Comparison of ENCODE assay signal across 16 cellular contexts in the genomic region with DNA sequence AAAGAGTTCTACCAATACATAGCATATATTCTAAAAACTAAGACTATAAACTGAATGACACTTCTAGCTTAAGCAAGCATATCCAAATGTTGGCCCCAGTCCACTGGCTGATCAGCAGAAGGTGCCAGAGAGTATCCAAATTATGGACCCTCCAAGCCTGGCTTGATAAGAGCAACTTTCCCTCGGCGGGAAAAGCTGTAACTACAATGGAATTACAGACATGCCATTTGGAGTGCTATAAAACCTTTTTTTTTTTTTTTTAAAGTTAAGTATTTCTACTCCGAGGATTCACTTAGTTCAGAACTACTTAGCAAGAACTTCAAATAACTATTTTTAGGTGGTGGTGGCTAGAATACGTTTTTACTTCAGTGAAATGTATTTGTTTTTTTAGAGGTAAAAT.
DNase-seq lines count a peak whose midpoint lies in the region; ATAC-seq and TF ChIP-seq lines count a peak whose summit lies in the region.
"Had no signal": no experiment of that assay in that cellular context is flagged by ENCODE, and none has a peak within 500 bp of the region (broad histone marks: within the 10 kb centered on the region; RNA-seq: fewer than 3 reads in every experiment).

No MANE protein-coding gene starts in this region.

- no peak overlapping the region for H3K27ac ChIP-seq in HEK293 (ENCODE audit: extremely low read depth, low read depth, low read length)
- H3K27ac ChIP-seq in coronary artery = peak overlapping the region; percentile 22 to 49
- peak overlapping the region; percentile 53 for H3K27ac ChIP-seq in muscle layer of duodenum (ENCODE audit: low read length)
- H3K27ac ChIP-seq in tibial artery = peak overlapping the region; percentile 64 to 65
- H3K27ac ChIP-seq: KMS-11, SK-N-MC had no signal

- H3K36me3 ChIP-seq in HEK293 (ENCODE audit: control insufficient read depth in 2 of 2, insufficient read depth in 1 of 2, low read length in 2 of 2) (no peaks in the 10 kb centered on the region), muscle layer of duodenum (ENCODE audit: control insufficient read depth in 1 of 2, insufficient read depth in 2 of 2, low read length in 2 of 2) (no peaks in the 10 kb centered on the region), tibial artery (no peaks in the 10 kb centered on the region)

- no peak for ATAC-seq in GM18511 (IDR thresholded peaks at IDR 0.05; ENCODE audit: unreplicated experiment)
- no peak for ATAC-seq in HG02588 (IDR thresholded peaks at IDR 0.05; ENCODE audit: unreplicated experiment)
- ATAC-seq: left lobe of liver had no signal

- CTCF ChIA-PET in HEK293 (lab: Yijun Ruan, JAX) = interaction anchor here (0.6 kb wide), 1 partner anchor 1038 kb away, joined by 4 read pairs; no protein-coding TSS in a partner anchor

- intact Hi-C loops in tibial artery (cut with DNase I; ENCODE audit: low total_unique reads) = loop anchor here (2.0 kb wide), 1 partner anchor 96 kb away; no protein-coding TSS in a partner anchor

- DNase-seq in coronary artery (ENCODE audit: low spot score) (no peak), tibial artery (peak in 1 of 2 donors; percentile 25), GM10266 (ENCODE audit: extremely low spot score) (no peak)
- DNase-seq in stimulated activated naive CD4-positive, alpha-beta T cell (lab: John Stamatoyannopoulos, UW) = no peak
- DNase-seq: activated CD4-positive, alpha-beta memory T cell treated with anti-CD3 and anti-CD28 coated beads for 36 hours; activated T-cell treated with anti-CD3 and anti-CD28 coated beads, Interleukin-2, amount 50 U/mL, for 48 hours; CD4-positive, alpha-beta T cell; NCI-H1417 treated with DMSO at 0.1 percent for 48 hours; small intestine had no signal

- H3K27me3 ChIP-seq in muscle layer of duodenum (ENCODE audit: low read depth, low read length) = no peaks in the 10 kb centered on the region
- no peaks in the 10 kb centered on the region for H3K27me3 ChIP-seq in tibial artery

- H3K4me1 ChIP-seq in HEK293 (ENCODE audit: control insufficient read depth, insufficient read depth, low read length) (peaks cover 27% of the 10 kb centered on the region), muscle layer of duodenum (ENCODE audit: control insufficient read depth in 1 of 2, insufficient read depth in 2 of 2, low read length in 2 of 2) (peaks cover 0 to 7% of the 10 kb centered on the region in 2 donors), tibial artery (peaks cover 0 to 54% (median 26%) of the 10 kb centered on the region in 4 donors)

- POLR2A ChIA-PET in HEK293 (lab: Yijun Ruan, JAX) = interaction anchor here (0.6 kb wide), 1 partner anchor 18 kb away, joined by 8 read pairs; no protein-coding TSS in a partner anchor

- no peak for TF ChIP-seq CTCF in HEK293 (tag by site-specific recombination; IDR thresholded peaks at IDR 0.05)
- TF ChIP-seq CTCF in coronary artery (IDR thresholded peaks at IDR 0.05) = no peak
- TF ChIP-seq CTCF in tibial artery (IDR thresholded peaks at IDR 0.05) = no peak
- TF ChIP-seq CTCF in GM10266 (IDR thresholded peaks at IDR 0.05; ENCODE audit: control insufficient read depth, insufficient read depth, low read depth, missing control alignments) = no peak

- no peaks in the 10 kb centered on the region for H3K9me3 ChIP-seq in HEK293 (ENCODE audit: control insufficient read depth, insufficient read depth, low read depth, low read length)
- H3K9me3 ChIP-seq in muscle layer of duodenum (ENCODE audit: control insufficient read depth in 1 of 2, low read length in 2 of 2) = no peaks in the 10 kb centered on the region
- no peaks in the 10 kb centered on the region for H3K9me3 ChIP-seq in tibial artery

- H3K4me3 ChIP-seq in HEK293 (ENCODE audit: low read depth, low read length) = no peak overlapping the region
- peak overlapping the region; percentile 66 for H3K4me3 ChIP-seq in coronary artery
- peak overlapping the region; percentile 34 to 49 for H3K4me3 ChIP-seq in muscle layer of duodenum (ENCODE audit: low read depth in 1 of 2, low read length in 2 of 2)
- peak overlapping the region; percentile 52 to 55 for H3K4me3 ChIP-seq in tibial artery
- H3K4me3 ChIP-seq: SK-N-MC had no signal

TF ChIP-seq in HEK293, 187 proteins besides CTCF, POLR2A, EP300 and RAD21:
- peak; percentile 92 for TF ChIP-seq FEZF1 (tag by site-specific recombination; IDR thresholded peaks at IDR 0.05)
- TF ChIP-seq, protein P1, sequence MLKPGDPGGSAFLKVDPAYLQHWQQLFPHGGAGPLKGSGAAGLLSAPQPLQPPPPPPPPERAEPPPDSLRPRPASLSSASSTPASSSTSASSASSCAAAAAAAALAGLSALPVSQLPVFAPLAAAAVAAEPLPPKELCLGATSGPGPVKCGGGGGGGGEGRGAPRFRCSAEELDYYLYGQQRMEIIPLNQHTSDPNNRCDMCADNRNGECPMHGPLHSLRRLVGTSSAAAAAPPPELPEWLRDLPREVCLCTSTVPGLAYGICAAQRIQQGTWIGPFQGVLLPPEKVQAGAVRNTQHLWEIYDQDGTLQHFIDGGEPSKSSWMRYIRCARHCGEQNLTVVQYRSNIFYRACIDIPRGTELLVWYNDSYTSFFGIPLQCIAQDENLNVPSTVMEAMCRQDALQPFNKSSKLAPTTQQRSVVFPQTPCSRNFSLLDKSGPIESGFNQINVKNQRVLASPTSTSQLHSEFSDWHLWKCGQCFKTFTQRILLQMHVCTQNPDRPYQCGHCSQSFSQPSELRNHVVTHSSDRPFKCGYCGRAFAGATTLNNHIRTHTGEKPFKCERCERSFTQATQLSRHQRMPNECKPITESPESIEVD (tag by site-specific recombination; IDR thresholded peaks at IDR 0.05) = peak; percentile 76
- 0 out of 2 replicates have a peak, but pooled peaks have one; percentile 6 for TF ChIP-seq PRDM1 (tag by site-specific recombination; IDR thresholded peaks at IDR 0.05)
- no peak for TF ChIP-seq HOXD13 (CRISPR knock-in tag; IDR thresholded peaks at IDR 0.05; ENCODE audit: borderline replicate concordance)
